ENCODE assay signal across 19 cellular contexts in the genomic region with DNA sequence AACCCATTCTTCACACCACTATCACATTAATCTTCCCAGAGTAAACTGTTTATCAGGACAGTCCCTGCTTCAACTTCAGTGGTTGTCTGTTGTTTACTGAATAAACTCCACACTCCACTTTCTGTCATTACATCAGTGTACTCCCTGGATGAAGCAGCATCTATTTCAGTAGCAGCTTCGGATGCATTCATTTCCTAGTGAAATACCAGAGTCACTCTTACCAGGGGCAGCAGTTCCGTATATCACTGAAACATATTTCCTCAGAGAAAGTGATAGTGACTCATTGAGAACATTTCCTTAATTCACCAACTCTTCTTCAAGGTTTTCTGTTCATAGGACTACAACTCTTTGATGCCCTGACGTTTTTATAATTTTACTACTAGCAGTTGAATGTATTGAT.
DNase-seq lines count a peak whose midpoint lies in the region; TF ChIP-seq lines count a peak whose summit lies in the region.
"Had no signal": no experiment of that assay in that cellular context is flagged by ENCODE, and none has a peak within 500 bp of the region (broad histone marks: within the 10 kb centered on the region; RNA-seq: fewer than 3 reads in every experiment).

No MANE protein-coding gene starts in this region.

- H3K4me3 Mint-ChIP-seq in brain, result peak overlapping the region in 2 of 5 experiments; percentile 6 to 66
- H3K4me3 Mint-ChIP-seq: CD8-positive, alpha-beta T cell had no signal

- no peaks in the 10 kb centered on the region for H3K9me3 Mint-ChIP-seq in brain
- H3K9me3 Mint-ChIP-seq: activated naive CD4-positive, alpha-beta T cell treated with anti-CD3 and anti-CD28 coated beads, Interleukin-2, amount 50 U/mL, for 72 hours; CD8-positive, alpha-beta T cell had no signal

- H3K36me3 ChIP-seq in mesodermal cell (ENCODE audit: control insufficient read depth, insufficient read depth, low read length) (peaks cover 4% of the 10 kb centered on the region), uterus (no peaks in the 10 kb centered on the region), WERI-Rb-1 (no peaks in the 10 kb centered on the region)
- H3K36me3 ChIP-seq: MG63, vagina had no signal

- TF ChIP-seq CTCF in brain (conservative IDR thresholded peaks at IDR 0.05) (no peak), uterus (IDR thresholded peaks at IDR 0.05) (no peak), WERI-Rb-1 (IDR thresholded peaks at IDR 0.05; ENCODE audit: low read depth, low read length) (no peak), GM13977 (IDR thresholded peaks at IDR 0.05; ENCODE audit: extremely low read depth, insufficient read depth, missing control alignments) (no peak)

- no peaks in the 10 kb centered on the region for H3K27me3 Mint-ChIP-seq in brain

- intact Hi-C loops in uterus (cut with DNase I; ENCODE audit: low total_unique reads), result no loop called here

- H3K36me3 Mint-ChIP-seq in brain, result no peaks in the 10 kb centered on the region
- H3K36me3 Mint-ChIP-seq: activated naive CD4-positive, alpha-beta T cell treated with anti-CD3 and anti-CD28 coated beads, Interleukin-2, amount 50 U/mL, for 72 hours; CD8-positive, alpha-beta T cell had no signal

- H3K4me3 ChIP-seq in mesodermal cell (ENCODE audit: extremely low read depth, insufficient read depth, low read length, poor library complexity, severe bottlenecking) (no peak overlapping the region), uterus (no peak overlapping the region), WERI-Rb-1 (ENCODE audit: low read depth, low read length) (no peak overlapping the region)
- H3K4me3 ChIP-seq: MG63, vagina had no signal

- H3K27ac ChIP-seq in mesodermal cell (ENCODE audit: low read depth, low read length, severe bottlenecking), result peak overlapping the region; percentile 47
- no peak overlapping the region for H3K27ac ChIP-seq in uterus
- H3K27ac ChIP-seq in WERI-Rb-1, result no peak overlapping the region
- H3K27ac ChIP-seq: vagina had no signal

- H3K4me1 ChIP-seq in mesodermal cell (ENCODE audit: control insufficient read depth, insufficient read depth, low read length, poor library complexity, severe bottlenecking) (peaks cover 48% of the 10 kb centered on the region), uterus (peaks cover 0 to 5% of the 10 kb centered on the region in 2 donors)
- H3K4me1 ChIP-seq: vagina had no signal

- WGBS in mesodermal cell (ENCODE audit: insufficient coverage in 2 of 2), 2 experiments, result 47% methylated on average over 2 of the region's 3 CpGs; no CpG with 5 or more reads in 1 of the 2 experiments

- no peak for TF ChIP-seq POLR2A in uterus (IDR thresholded peaks at IDR 0.05)

- DNase-seq in GDM1 (lab: John Stamatoyannopoulos, UW) (peak; percentile 62), Kasumi-1 (lab: John Stamatoyannopoulos, UW) (peak; percentile 26 to 28), uterus (no peak), WERI-Rb-1 (no peak), GM13977 (ENCODE audit: low spot score) (no peak), HT-29 (ENCODE audit: low spot score) (no peak)
- DNase-seq: activated CD4-positive, CD25-positive, alpha-beta regulatory T cell; activated CD8-positive, alpha-beta memory T cell treated with anti-CD3 and anti-CD28 coated beads, Interleukin-2, amount 50 U/mL, for 4 hours; CD8-positive, alpha-beta T cell; GF-D8; H7; mammary epithelial cell; MG63; NCI-H2227 treated with DMSO at 0.1 percent for 48 hours; stimulated activated naive CD4-positive, alpha-beta T cell had no signal

- H3K27me3 ChIP-seq in uterus (no peaks in the 10 kb centered on the region), WERI-Rb-1 (ENCODE audit: insufficient read depth, low read depth, severe bottlenecking) (no peaks in the 10 kb centered on the region)
- H3K27me3 ChIP-seq: MG63, vagina had no signal

- H3K9me3 ChIP-seq in mesodermal cell (ENCODE audit: control insufficient read depth, low read length), result no peaks in the 10 kb centered on the region
- H3K9me3 ChIP-seq in uterus, result no peaks in the 10 kb centered on the region
- no peaks in the 10 kb centered on the region for H3K9me3 ChIP-seq in WERI-Rb-1 (ENCODE audit: severe bottlenecking)
- H3K9me3 ChIP-seq: MG63, vagina had no signal

- peak overlapping the region in 3 of 5 experiments; percentile 8 to 74 (median 58) for H3K27ac Mint-ChIP-seq in brain
- H3K27ac Mint-ChIP-seq: activated naive CD4-positive, alpha-beta T cell treated with anti-CD3 and anti-CD28 coated beads, Interleukin-2, amount 50 U/mL, for 72 hours; CD8-positive, alpha-beta T cell had no signal

- peaks cover 10% of the 10 kb centered on the region for H3K4me1 Mint-ChIP-seq in brain

- in situ Hi-C loops in GM13977 (cut with MboI; ENCODE audit: low pct_unique_long_range_greater_than_20kb, low sequenced_read_pairs, unreplicated experiment), result loop anchor here (10.0 to 25.0 kb wide), 2 partner anchors 642 to 1015 kb away; no protein-coding TSS in a partner anchor

Comparison
In these comparisons a context has a peak if more than half of its experiments do, and no peak if none do; other contexts are left out.
1. DNase-seq: peak in GDM1 (single experiment) and Kasumi-1 (2 of 2); none in uterus (0 of 2), WERI-Rb-1 (single experiment), GM13977 (single experiment) and HT-29 (single experiment).